ENCODE assay signal across 11 cellular contexts in genomic region chr17:40909755-40910154, GRCh38. TPM values are rescaled to one million over a fixed set of nuclear protein-coding genes. Genes with fewer than 3 reads are reported as not detected.
DNase-seq lines count a peak whose midpoint lies in the region; ATAC-seq and TF ChIP-seq lines count a peak whose summit lies in the region.
"Had no signal": no experiment of that assay in that cellular context is flagged by ENCODE, and none has a peak within 500 bp of the region (broad histone marks: within the 10 kb centered on the region; RNA-seq: fewer than 3 reads in every experiment).

No MANE protein-coding gene starts in this region.

- H3K79me2 ChIP-seq in GM23248 (ENCODE audit: insufficient read depth) = no peaks in the 10 kb centered on the region

- H3K27ac Mint-ChIP-seq in natural killer cell = no peak overlapping the region
- H3K27ac Mint-ChIP-seq: dendritic cell treated with granulocyte-macrophage colony-stimulating factor and Interleukin-4, amounts not matched to agents 40 ng/mL and 50 ng/mL, for 4 days had no signal

- WGBS in GM23248 (ENCODE audit: low coverage in 1 of 2, low lambda C conversion rate in 2 of 2, missing lambda C conversion rate in 2 of 2), 2 experiments = 9 to 10% methylated on average over 4 of the region's 4 CpGs

- no peaks in the 10 kb centered on the region for H4K20me1 ChIP-seq in GM23248 (ENCODE audit: insufficient read depth)

- in situ Hi-C loops in GM23248 (cut with MboI) = loop anchor here (10.0 kb wide), 2 partner anchors 95 to 415 kb away; no protein-coding TSS in a partner anchor

- peak; percentile 90 for DNase-seq in GM23248
- no peak for DNase-seq in RWPE2 (ENCODE audit: low spot score)
- DNase-seq in fibroblast of peridontal ligament (ENCODE audit: extremely low read depth) = peak; percentile 79
- DNase-seq in COLO668 (lab: John Stamatoyannopoulos, UW; ENCODE audit: unreplicated experiment) = no peak
- no peak for DNase-seq in natural killer cell
- no peak for DNase-seq in UCSD-AML1 (lab: John Stamatoyannopoulos, UW; ENCODE audit: unreplicated experiment)

- H3K9me3 ChIP-seq in GM23248 (ENCODE audit: low read depth) (no peaks in the 10 kb centered on the region), RWPE2 (ENCODE audit: severe bottlenecking) (no peaks in the 10 kb centered on the region)
- H3K9me3 ChIP-seq: ovary had no signal

- no peaks in the 10 kb centered on the region for H3K27me3 ChIP-seq in GM23248 (replicated peaks; ENCODE audit: insufficient read depth)
- H3K27me3 ChIP-seq in RWPE2 (ENCODE audit: insufficient read depth, poor library complexity, severe bottlenecking) = no peaks in the 10 kb centered on the region
- H3K27me3 ChIP-seq: ovary had no signal

- no peaks in the 10 kb centered on the region for H3K36me3 Mint-ChIP-seq in natural killer cell

- H3K9me3 Mint-ChIP-seq in natural killer cell = no peaks in the 10 kb centered on the region
- H3K9me3 Mint-ChIP-seq: dendritic cell treated with granulocyte-macrophage colony-stimulating factor and Interleukin-4, amounts not matched to agents 40 ng/mL and 50 ng/mL, for 4 days had no signal

- peak overlapping the region; percentile 90 for H3K27ac ChIP-seq in GM23248
- H3K27ac ChIP-seq in RWPE2 (ENCODE audit: poor library complexity, severe bottlenecking) = peak overlapping the region; percentile 96
- H3K27ac ChIP-seq in skin epidermis = peak overlapping the region in 19 of 21 experiments; percentile 32 to 82 (median 59)
- H3K27ac ChIP-seq: ovary had no signal

- H3K36me3 ChIP-seq in GM23248 (ENCODE audit: low read depth) (no peaks in the 10 kb centered on the region), RWPE2 (ENCODE audit: low read depth) (no peaks in the 10 kb centered on the region)
- H3K36me3 ChIP-seq: ovary had no signal

- H3K4me1 ChIP-seq in GM23248 (ENCODE audit: insufficient read depth) = peaks cover 41% of the 10 kb centered on the region
- H3K4me1 ChIP-seq in RWPE2 (ENCODE audit: insufficient read depth, poor library complexity, severe bottlenecking) = peaks cover 33% of the 10 kb centered on the region

- intact Hi-C loops in natural killer cell (cut with micrococcal nuclease) = loop anchor here (1.0 to 10.0 kb wide), 4 partner anchors 415 to 757 kb away; no protein-coding TSS in a partner anchor

- H3K4me3 ChIP-seq in GM23248 (peak overlapping the region; percentile 36), RWPE2 (ENCODE audit: severe bottlenecking) (no peak overlapping the region), skin epidermis (no peak overlapping the region)
- H3K4me3 ChIP-seq: ovary had no signal

- H3K9me2 ChIP-seq in GM23248 (ENCODE audit: insufficient read depth) = no peaks in the 10 kb centered on the region

- peak overlapping the region; percentile 64 for H3K4me2 ChIP-seq in GM23248 (ENCODE audit: unreplicated experiment)

- H2AFZ ChIP-seq in GM23248 = no peak overlapping the region

- peaks cover 32 to 58% of the 10 kb centered on the region in 2 donors for H3K27me3 Mint-ChIP-seq in natural killer cell (ENCODE audit: low read depth in 2 of 2)

- TF ChIP-seq CTCF in RWPE2 (IDR thresholded peaks at IDR 0.05; ENCODE audit: poor library complexity, severe bottlenecking) (no peak), natural killer cell (IDR thresholded peaks at IDR 0.05) (no peak)

- ATAC-seq in RWPE2 (ENCODE audit: low read depth) (peak; percentile 68), natural killer cell (no peak), GM21526 (IDR thresholded peaks at IDR 0.05; ENCODE audit: low FRiP score, unreplicated experiment) (no peak)

- H3F3A ChIP-seq in GM23248 (ENCODE audit: insufficient read depth) = peaks cover 45% of the 10 kb centered on the region

- no peak overlapping the region for H3K4me3 Mint-ChIP-seq in natural killer cell
- H3K4me3 Mint-ChIP-seq: dendritic cell treated with granulocyte-macrophage colony-stimulating factor and Interleukin-4, amounts not matched to agents 40 ng/mL and 50 ng/mL, for 4 days had no signal

- H3K9ac ChIP-seq in GM23248 = peak overlapping the region; percentile 70

- H3K4me1 Mint-ChIP-seq in natural killer cell = no peaks in the 10 kb centered on the region

RNA-seq across cellular contexts. Expression of gene KRT20, which starts 24.7 kb away (rescaled TPM):
- total RNA-seq in GM23248 (2014; rRNA removed; shearing (Covaris generic)) = not detected in 2 replicates
- polyA plus RNA-seq in GM23248 (2016; fragmentation: Nextera tagmentation; extraction: Ambion mirVana) = not detected in 2 replicates
- total RNA-seq in natural killer cell = not detected
- total RNA-seq: NCI-H460 had no signal

RNA-seq across cellular contexts. Expression of gene KRT23, which starts 27.7 kb away (rescaled TPM):
- total RNA-seq in GM23248 (2014; rRNA removed; shearing (Covaris generic)) = not detected in 2 replicates
- 0.13 TPM in 1 of 2 replicates, not detected in the other for polyA plus RNA-seq in GM23248 (2016; fragmentation: Nextera tagmentation; extraction: Ambion mirVana)
- total RNA-seq in natural killer cell = under 1 TPM in 1 of 3 donors, not detected in 2; 0.83 TPM

RNA-seq across cellular contexts. Expression of gene KRT12, which starts 42.7 kb away (rescaled TPM):
- total RNA-seq in GM23248 (2014; rRNA removed; shearing (Covaris generic)) = not detected in 2 replicates
- not detected in 2 replicates for polyA plus RNA-seq in GM23248 (2016; fragmentation: Nextera tagmentation; extraction: Ambion mirVana)
- not detected for total RNA-seq in natural killer cell
- total RNA-seq: NCI-H460, ovary had no signal
- polyA plus RNA-seq: ovary had no signal

RNA-seq across cellular contexts. Expression of gene KRT39, which starts 57.0 kb away (rescaled TPM):
- not detected in 2 replicates for total RNA-seq in GM23248 (2014; rRNA removed; shearing (Covaris generic))
- polyA plus RNA-seq in GM23248 (2016; fragmentation: Nextera tagmentation; extraction: Ambion mirVana) = not detected in 2 replicates
- not detected for total RNA-seq in natural killer cell
- total RNA-seq: NCI-H460 had no signal
- polyA plus RNA-seq: ovary had no signal

Comparison
In these comparisons a context has a peak if more than half of its experiments do, and no peak if none do; other contexts are left out.
1. DNase-seq: peak in GM23248 (single experiment) and fibroblast of peridontal ligament (single experiment); none in RWPE2 (single experiment), COLO668 (single experiment), natural killer cell (single experiment) and UCSD-AML1 (single experiment).
2. Peak in every context shown above with its lines, with median percentiles within 50 percentile points of each other: H3K27ac ChIP-seq.